ENCODE assay signal across 8 cellular contexts in the genomic region with DNA sequence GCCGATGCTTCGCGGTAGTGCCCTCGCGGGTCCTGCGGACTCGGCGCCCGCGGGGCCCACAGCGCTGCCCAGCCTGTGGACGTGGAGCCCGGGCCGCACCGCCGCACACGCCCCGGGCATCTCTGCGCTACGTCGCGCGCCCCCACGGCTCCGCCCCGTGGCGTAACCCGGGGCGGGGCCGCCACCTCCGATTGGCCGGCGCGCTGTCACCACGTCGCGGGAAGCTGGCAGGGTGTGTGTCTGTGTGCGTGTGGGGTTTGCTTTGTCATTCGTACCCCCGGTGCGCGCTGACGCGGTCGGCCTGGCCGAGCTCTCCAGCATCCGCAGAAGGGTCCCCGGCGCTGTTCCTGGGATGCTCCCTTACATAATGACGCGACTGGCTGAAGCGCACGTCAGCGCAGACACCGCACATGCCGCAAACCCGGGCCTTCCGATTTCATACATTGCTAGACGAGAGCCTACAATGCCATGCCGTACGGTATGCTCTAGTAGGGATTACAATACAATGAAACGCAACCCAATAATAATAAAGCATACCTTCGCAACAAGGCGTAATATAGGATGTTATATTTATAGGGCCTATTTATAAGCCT. TPM values are rescaled to one million over a fixed set of nuclear protein-coding genes. Genes with fewer than 3 reads are reported as not detected.
DNase-seq lines count a peak whose midpoint lies in the region; ATAC-seq and TF ChIP-seq lines count a peak whose summit lies in the region.

No MANE protein-coding gene starts in this region.

- H3K4me3 ChIP-seq in GM23248 (peak overlapping the region; percentile 94), Karpas-422 (ENCODE audit: low read length) (peak overlapping the region; percentile 71), Peyer's patch (peak overlapping the region; percentile 90 to 99 (median 92)), fibroblast of mammary gland (ENCODE audit: control insufficient read depth, low read depth, low read length) (peak overlapping the region; percentile 88)

- H3K27me3 ChIP-seq in GM23248 (replicated peaks; ENCODE audit: insufficient read depth) (no peaks in the 10 kb centered on the region), Karpas-422 (ENCODE audit: low read length) (no peaks in the 10 kb centered on the region), Peyer's patch (no peaks in the 10 kb centered on the region)

- TF ChIP-seq POLR2A in Peyer's patch (IDR thresholded peaks at IDR 0.05): peak; percentile 89 to 90

- H3K4me1 ChIP-seq in GM23248 (ENCODE audit: insufficient read depth): peaks cover 28% of the 10 kb centered on the region
- peaks cover 48% of the 10 kb centered on the region for H3K4me1 ChIP-seq in Karpas-422 (ENCODE audit: low read length)
- peaks cover 0 to 34% (median 5%) of the 10 kb centered on the region in 4 donors for H3K4me1 ChIP-seq in Peyer's patch

- ATAC-seq in natural killer cell treated with Interleukin-12 subunit alpha and Interleukin-12 subunit beta and Interleukin-15 and Interleukin-18, amount 100 ng/mL, for 72 hours: peak; percentile 93 to 94
- peak; percentile 89 for ATAC-seq in stimulated activated naive CD8-positive, alpha-beta T cell treated with anti-CD3 and anti-CD28 coated beads, Interleukin-15, Interleukin-2, amounts not matched to agents 100 U/mL and 50 U/mL, for 24 hours

- peak overlapping the region; percentile 97 for H3K4me3 Mint-ChIP-seq in activated T-helper 1 cell treated with anti-CD3 and anti-CD28 coated beads, Interleukin-12 subunit alpha, Interleukin-12 subunit beta, Interleukin-2, Interleukin-4 antibody, amounts not matched to agents 30 ng/mL and 10 ng/mL and 1 ng/mL, durations not matched to agents 14 hours and 24 hours and 36 hours
- peak overlapping the region; percentile 94 for H3K4me3 Mint-ChIP-seq in natural killer cell treated with Interleukin-12 subunit alpha and Interleukin-12 subunit beta and Interleukin-15 and Interleukin-18, amount 100 ng/mL, for 72 hours

- H4K20me1 ChIP-seq in GM23248 (ENCODE audit: insufficient read depth) (no peaks in the 10 kb centered on the region; the same call in 1 of the 2 replicates), Karpas-422 (ENCODE audit: insufficient read depth, low read depth, low read length) (no peaks in the 10 kb centered on the region; the same call in 1 of the 2 replicates)

- H3K9me2 ChIP-seq in GM23248 (ENCODE audit: insufficient read depth): no peaks in the 10 kb centered on the region
- no peaks in the 10 kb centered on the region for H3K9me2 ChIP-seq in Karpas-422 (replicated peaks; ENCODE audit: insufficient read depth, low read length)

- in situ Hi-C loops in GM23248 (cut with MboI): no loop called here

- H3K4me1 Mint-ChIP-seq in activated T-helper 1 cell treated with anti-CD3 and anti-CD28 coated beads, Interleukin-12 subunit alpha, Interleukin-12 subunit beta, Interleukin-2, Interleukin-4 antibody, amounts not matched to agents 30 ng/mL and 10 ng/mL and 1 ng/mL, durations not matched to agents 14 hours and 24 hours and 36 hours (ENCODE audit: low read depth): peaks cover 41% of the 10 kb centered on the region
- peaks cover 26 to 40% of the 10 kb centered on the region in 2 donors for H3K4me1 Mint-ChIP-seq in natural killer cell treated with Interleukin-12 subunit alpha and Interleukin-12 subunit beta and Interleukin-15 and Interleukin-18, amount 100 ng/mL, for 72 hours (ENCODE audit: low read depth in 2 of 2)

- H3K9ac ChIP-seq in GM23248: peak overlapping the region; percentile 99
- peak overlapping the region; percentile 83 for H3K9ac ChIP-seq in Karpas-422 (ENCODE audit: low read length)

- peaks cover 20% of the 10 kb centered on the region for H3F3A ChIP-seq in GM23248 (ENCODE audit: insufficient read depth)

- H3K4me2 ChIP-seq in GM23248 (ENCODE audit: unreplicated experiment): peak overlapping the region; percentile 92
- H3K4me2 ChIP-seq in Karpas-422 (ENCODE audit: low read depth, low read length, poor library complexity, severe bottlenecking): peak overlapping the region; percentile 88

- intact Hi-C loops in activated T-helper 1 cell treated with anti-CD3 and anti-CD28 coated beads, Interleukin-12 subunit alpha, Interleukin-12 subunit beta, Interleukin-2, Interleukin-4 antibody, amounts not matched to agents 30 ng/mL and 10 ng/mL and 1 ng/mL, durations not matched to agents 14 hours and 24 hours and 36 hours (cut with micrococcal nuclease): loop anchor here (1.0 to 5.0 kb wide), 6 partner anchors 17 to 390 kb away; a partner anchor contains a TSS

- H3K27ac Mint-ChIP-seq in activated T-helper 1 cell treated with anti-CD3 and anti-CD28 coated beads, Interleukin-12 subunit alpha, Interleukin-12 subunit beta, Interleukin-2, Interleukin-4 antibody, amounts not matched to agents 30 ng/mL and 10 ng/mL and 1 ng/mL, durations not matched to agents 14 hours and 24 hours and 36 hours: peak overlapping the region; percentile 98
- H3K27ac Mint-ChIP-seq in natural killer cell treated with Interleukin-12 subunit alpha and Interleukin-12 subunit beta and Interleukin-15 and Interleukin-18, amount 100 ng/mL, for 72 hours: peak overlapping the region; percentile 96 to 100

- peaks cover 5% of the 10 kb centered on the region for H3K36me3 Mint-ChIP-seq in activated T-helper 1 cell treated with anti-CD3 and anti-CD28 coated beads, Interleukin-12 subunit alpha, Interleukin-12 subunit beta, Interleukin-2, Interleukin-4 antibody, amounts not matched to agents 30 ng/mL and 10 ng/mL and 1 ng/mL, durations not matched to agents 14 hours and 24 hours and 36 hours (ENCODE audit: low read depth)
- no peaks in the 10 kb centered on the region for H3K36me3 Mint-ChIP-seq in natural killer cell treated with Interleukin-12 subunit alpha and Interleukin-12 subunit beta and Interleukin-15 and Interleukin-18, amount 100 ng/mL, for 72 hours

- H3K27me3 Mint-ChIP-seq in activated T-helper 1 cell treated with anti-CD3 and anti-CD28 coated beads, Interleukin-12 subunit alpha, Interleukin-12 subunit beta, Interleukin-2, Interleukin-4 antibody, amounts not matched to agents 30 ng/mL and 10 ng/mL and 1 ng/mL, durations not matched to agents 14 hours and 24 hours and 36 hours (ENCODE audit: insufficient read depth): peaks cover 3% of the 10 kb centered on the region
- no peaks in the 10 kb centered on the region for H3K27me3 Mint-ChIP-seq in natural killer cell treated with Interleukin-12 subunit alpha and Interleukin-12 subunit beta and Interleukin-15 and Interleukin-18, amount 100 ng/mL, for 72 hours

- no peak for TF ChIP-seq CTCF in Peyer's patch (IDR thresholded peaks at IDR 0.05)
- no peak for TF ChIP-seq CTCF in fibroblast of mammary gland (conservative IDR thresholded peaks at IDR 0.05; ENCODE audit: control insufficient read depth, insufficient read depth, low read depth, low read length)

- 0 to 3% methylated on average over 42 to 48 of the region's 64 CpGs for WGBS in GM23248 (ENCODE audit: low coverage in 1 of 2, low lambda C conversion rate in 2 of 2, missing lambda C conversion rate in 2 of 2), 2 experiments

- no peaks in the 10 kb centered on the region for H3K36me3 ChIP-seq in GM23248 (ENCODE audit: low read depth)
- peaks cover 7% of the 10 kb centered on the region; the same call in 1 of the 2 replicates for H3K36me3 ChIP-seq in Karpas-422 (ENCODE audit: insufficient read depth, low read length)
- H3K36me3 ChIP-seq in Peyer's patch: no peaks in the 10 kb centered on the region

- H3K27ac ChIP-seq in GM23248: peak overlapping the region; percentile 96
- H3K27ac ChIP-seq in Karpas-422 (ENCODE audit: low read length): peak overlapping the region; percentile 75
- H3K27ac ChIP-seq in Peyer's patch: peak overlapping the region; percentile 90 to 97 (median 94)

- no peaks in the 10 kb centered on the region for H3K9me3 Mint-ChIP-seq in activated T-helper 1 cell treated with anti-CD3 and anti-CD28 coated beads, Interleukin-12 subunit alpha, Interleukin-12 subunit beta, Interleukin-2, Interleukin-4 antibody, amounts not matched to agents 30 ng/mL and 10 ng/mL and 1 ng/mL, durations not matched to agents 14 hours and 24 hours and 36 hours
- H3K9me3 Mint-ChIP-seq in natural killer cell treated with Interleukin-12 subunit alpha and Interleukin-12 subunit beta and Interleukin-15 and Interleukin-18, amount 100 ng/mL, for 72 hours: no peaks in the 10 kb centered on the region

- peak overlapping the region; percentile 93 for H2AFZ ChIP-seq in GM23248
- H2AFZ ChIP-seq in Karpas-422 (ENCODE audit: low read length): peak overlapping the region; percentile 98

- no peaks in the 10 kb centered on the region for H3K9me3 ChIP-seq in GM23248 (ENCODE audit: low read depth)
- no peaks in the 10 kb centered on the region for H3K9me3 ChIP-seq in Karpas-422 (ENCODE audit: low read length)
- H3K9me3 ChIP-seq in Peyer's patch: no peaks in the 10 kb centered on the region

- H3K79me2 ChIP-seq in GM23248 (ENCODE audit: insufficient read depth) (peaks cover 45% of the 10 kb centered on the region), Karpas-422 (ENCODE audit: low read length) (peaks cover 38% of the 10 kb centered on the region)

- peak; percentile 91 for DNase-seq in Daoy (ENCODE audit: low read depth)
- DNase-seq in GM23248: peak; percentile 96
- peak; percentile 95 for DNase-seq in Karpas-422
- DNase-seq in Peyer's patch: peak; percentile 80 to 93 (median 92)
- DNase-seq in activated T-helper 1 cell treated with anti-CD3 and anti-CD28 coated beads, Interleukin-12 subunit alpha, Interleukin-12 subunit beta, Interleukin-2, Interleukin-4 antibody, amounts not matched to agents 30 ng/mL and 10 ng/mL and 1 ng/mL, durations not matched to agents 14 hours and 24 hours and 36 hours (ENCODE audit: low spot score): peak; percentile 86
- DNase-seq in fibroblast of mammary gland (ENCODE audit: low read depth): peak; percentile 66
- peak; percentile 92 for DNase-seq in natural killer cell treated with Interleukin-12 subunit alpha and Interleukin-12 subunit beta and Interleukin-15 and Interleukin-18, amount 100 ng/mL, for 72 hours (ENCODE audit: low spot score)
- peak; percentile 87 for DNase-seq in stimulated activated naive CD8-positive, alpha-beta T cell treated with anti-CD3 and anti-CD28 coated beads, Interleukin-15, Interleukin-2, amounts not matched to agents 100 U/mL and 50 U/mL, for 24 hours

RNA-seq across cellular contexts. Expression of a gene that starts 0.5 kb away (rescaled TPM):
- 12.7 and 15.9 TPM in 2 replicates for total RNA-seq in Daoy (2014; rRNA removed; shearing (Covaris generic))
- 16.8 and 18.0 TPM in 2 replicates for total RNA-seq in GM23248 (2014; rRNA removed; shearing (Covaris generic))
- polyA plus RNA-seq in GM23248 (2016; fragmentation: Nextera tagmentation; extraction: Ambion mirVana): 10.7 and 12.4 TPM in 2 replicates
- 29.7 and 31.4 TPM in 2 replicates for total RNA-seq in Karpas-422 (2014; rRNA removed; shearing (Covaris generic); ENCODE audit: low replicate concordance)
- total RNA-seq in Peyer's patch: 10 to 100 TPM; 17.7 to 25.6 (median 22.8) TPM
- 14.2 and 14.3 TPM in 2 replicates for total RNA-seq in activated T-helper 1 cell treated with anti-CD3 and anti-CD28 coated beads, Interleukin-12 subunit alpha, Interleukin-12 subunit beta, Interleukin-2, Interleukin-4 antibody, amounts not matched to agents 30 ng/mL and 10 ng/mL and 1 ng/mL, durations not matched to agents 14 hours and 24 hours and 36 hours
- 10 to 100 TPM; 15.8 to 18.8 TPM for total RNA-seq in natural killer cell treated with Interleukin-12 subunit alpha and Interleukin-12 subunit beta and Interleukin-15 and Interleukin-18, amount 100 ng/mL, for 72 hours

RNA-seq across cellular contexts. Expression of a gene that starts 9.5 kb away (rescaled TPM):
- total RNA-seq in Daoy (2014; rRNA removed; shearing (Covaris generic)): 0.23 and 0.65 TPM in 2 replicates
- total RNA-seq in GM23248 (2014; rRNA removed; shearing (Covaris generic)): 0.43 and 0.89 TPM in 2 replicates
- 0.90 and 1.6 TPM in 2 replicates for polyA plus RNA-seq in GM23248 (2016; fragmentation: Nextera tagmentation; extraction: Ambion mirVana)
- total RNA-seq in Karpas-422 (2014; rRNA removed; shearing (Covaris generic); ENCODE audit: low replicate concordance): 3.1 TPM in 2 replicates
- total RNA-seq in Peyer's patch: under 1 TPM in 1 of 4 donors, not detected in 3; 0.70 TPM
- total RNA-seq in activated T-helper 1 cell treated with anti-CD3 and anti-CD28 coated beads, Interleukin-12 subunit alpha, Interleukin-12 subunit beta, Interleukin-2, Interleukin-4 antibody, amounts not matched to agents 30 ng/mL and 10 ng/mL and 1 ng/mL, durations not matched to agents 14 hours and 24 hours and 36 hours: 0.17 TPM in 1 of 2 replicates, not detected in the other
- not detected for total RNA-seq in natural killer cell treated with Interleukin-12 subunit alpha and Interleukin-12 subunit beta and Interleukin-15 and Interleukin-18, amount 100 ng/mL, for 72 hours

Comparison
In these comparisons a context has a peak if more than half of its experiments do, and no peak if none do; other contexts are left out.
1. Peak in every context shown above with its lines: DNase-seq, ATAC-seq, H3K4me3 ChIP-seq and H3K27ac ChIP-seq.